ENCODE assay signal across 1 cellular context in the genomic region with DNA sequence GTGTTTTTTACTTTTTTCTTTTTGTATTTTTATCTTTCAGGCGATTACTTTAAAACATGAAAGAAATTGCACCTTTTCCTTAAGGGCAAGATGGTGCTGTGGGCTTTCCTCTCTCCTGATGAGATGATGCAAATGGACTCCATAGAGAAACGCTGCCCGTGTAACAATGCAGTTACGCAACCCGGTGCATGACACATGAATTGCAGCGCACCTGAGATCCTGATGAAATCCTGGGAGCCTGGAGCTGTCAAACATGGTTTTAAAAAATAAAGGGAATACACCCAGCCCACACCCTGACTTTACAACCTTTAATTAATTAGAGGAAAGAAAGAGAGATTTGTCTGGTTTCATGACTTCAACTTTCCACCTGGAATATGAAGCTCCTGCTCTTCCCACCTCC.
TF ChIP-seq lines count a peak whose summit lies in the region.

No MANE protein-coding gene starts in this region.

TF ChIP-seq in WTC11, 78 proteins besides CTCF, POLR2A, EP300 and RAD21 (continued from another document):
- TF ChIP-seq, protein P1, sequence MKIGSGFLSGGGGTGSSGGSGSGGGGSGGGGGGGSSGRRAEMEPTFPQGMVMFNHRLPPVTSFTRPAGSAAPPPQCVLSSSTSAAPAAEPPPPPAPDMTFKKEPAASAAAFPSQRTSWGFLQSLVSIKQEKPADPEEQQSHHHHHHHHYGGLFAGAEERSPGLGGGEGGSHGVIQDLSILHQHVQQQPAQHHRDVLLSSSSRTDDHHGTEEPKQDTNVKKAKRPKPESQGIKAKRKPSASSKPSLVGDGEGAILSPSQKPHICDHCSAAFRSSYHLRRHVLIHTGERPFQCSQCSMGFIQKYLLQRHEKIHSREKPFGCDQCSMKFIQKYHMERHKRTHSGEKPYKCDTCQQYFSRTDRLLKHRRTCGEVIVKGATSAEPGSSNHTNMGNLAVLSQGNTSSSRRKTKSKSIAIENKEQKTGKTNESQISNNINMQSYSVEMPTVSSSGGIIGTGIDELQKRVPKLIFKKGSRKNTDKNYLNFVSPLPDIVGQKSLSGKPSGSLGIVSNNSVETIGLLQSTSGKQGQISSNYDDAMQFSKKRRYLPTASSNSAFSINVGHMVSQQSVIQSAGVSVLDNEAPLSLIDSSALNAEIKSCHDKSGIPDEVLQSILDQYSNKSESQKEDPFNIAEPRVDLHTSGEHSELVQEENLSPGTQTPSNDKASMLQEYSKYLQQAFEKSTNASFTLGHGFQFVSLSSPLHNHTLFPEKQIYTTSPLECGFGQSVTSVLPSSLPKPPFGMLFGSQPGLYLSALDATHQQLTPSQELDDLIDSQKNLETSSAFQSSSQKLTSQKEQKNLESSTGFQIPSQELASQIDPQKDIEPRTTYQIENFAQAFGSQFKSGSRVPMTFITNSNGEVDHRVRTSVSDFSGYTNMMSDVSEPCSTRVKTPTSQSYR (CRISPR knock-in tag; IDR thresholded peaks at IDR 0.05) = no peak
- TF ChIP-seq SMAD3 (CRISPR knock-in tag; IDR thresholded peaks at IDR 0.05; ENCODE audit: borderline replicate concordance) = no peak
